7 cellular contexts compared by ENCODE assay signal in the genomic region with DNA sequence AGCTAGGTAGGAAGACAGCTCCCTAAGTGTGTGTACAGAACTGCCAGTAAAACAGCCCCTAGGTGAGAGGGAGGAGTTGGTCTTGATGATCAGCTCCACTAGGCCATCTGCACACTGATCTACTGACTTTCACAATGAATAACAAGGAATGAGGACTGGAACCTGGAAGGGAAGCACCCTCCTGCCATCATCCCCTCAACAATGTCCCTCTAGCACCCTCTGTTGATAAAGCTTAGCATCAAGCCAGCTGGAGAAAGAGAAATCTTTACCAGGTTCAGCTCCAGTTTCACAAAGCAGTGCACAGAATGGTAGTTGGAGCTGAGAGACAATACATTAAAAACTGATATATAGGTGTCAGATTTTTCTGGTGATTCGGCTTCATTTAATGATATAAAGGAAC. TPM values are rescaled to one million over a fixed set of nuclear protein-coding genes. Genes with fewer than 3 reads are reported as not detected.
A peak's percentile ranks its signal among the peaks of the same experiment; 100 is the strongest.
DNase-seq lines count a peak whose midpoint lies in the region; ATAC-seq and TF ChIP-seq lines count a peak whose summit lies in the region.

No MANE protein-coding gene starts in this region.

- no peak for TF ChIP-seq CTCF in omental fat pad (IDR thresholded peaks at IDR 0.05)

- ATAC-seq in GM18502 (IDR thresholded peaks at IDR 0.05; ENCODE audit: poor library complexity, unreplicated experiment) (peak; percentile 71), HG03108 (IDR thresholded peaks at IDR 0.05; ENCODE audit: unreplicated experiment) (no peak), omental fat pad (ENCODE audit: low FRiP score) (no peak)

- peak; percentile 35 for DNase-seq in HuH-7.5 (ENCODE audit: low spot score)
- peak; percentile 1 for DNase-seq in SKM-1 (lab: John Stamatoyannopoulos, UW; ENCODE audit: unreplicated experiment)
- DNase-seq in islet precursor cell: peak; percentile 68
- DNase-seq in stimulated activated CD4-positive, alpha-beta T cell treated with anti-CD3 and anti-CD28 coated beads, Interleukin-15, amount 100 ng/mL, for 24 hours: no peak
- no peak for DNase-seq in omental fat pad (ENCODE audit: low spot score)

RNA-seq across cellular contexts. Expression of gene IRAK1BP1, which starts 57.2 kb away (rescaled TPM):
- 1 to 10 TPM; 2.5 to 4.2 (median 4.0) TPM for total RNA-seq in omental fat pad

Comparison
In these comparisons a context has a peak if more than half of its experiments do, and no peak if none do; other contexts are left out.
1. DNase-seq: peak in HuH-7.5 (single experiment), SKM-1 (single experiment) and islet precursor cell (single experiment); none in stimulated activated CD4-positive, alpha-beta T cell treated with anti-CD3 and anti-CD28 coated beads, Interleukin-15, amount 100 ng/mL, for 24 hours (single experiment) and omental fat pad (single experiment).